ENCODE assay signal across 29 cellular contexts in the genomic region with DNA sequence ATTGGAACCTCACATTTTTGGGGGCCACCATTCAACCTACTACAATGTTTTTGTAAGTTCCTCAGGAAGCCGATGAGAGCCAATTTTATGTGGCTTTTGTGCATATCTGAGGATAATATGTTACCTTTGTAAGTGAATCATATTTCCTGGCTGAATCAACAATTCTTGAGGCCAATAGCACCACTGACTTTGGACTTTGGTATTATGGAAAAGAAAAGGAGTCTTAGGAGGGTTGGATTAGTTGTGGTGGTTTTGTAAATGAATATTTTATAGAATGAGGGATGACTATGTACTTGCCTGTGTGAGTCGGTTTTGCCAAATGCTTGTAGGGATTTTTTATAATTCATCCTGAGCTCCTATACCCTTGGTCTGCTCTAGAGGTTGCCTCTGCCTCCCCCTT.
"Had no signal": no experiment of that assay in that cellular context is flagged by ENCODE, and none has a peak within 500 bp of the region (broad histone marks: within the 10 kb centered on the region; RNA-seq: fewer than 3 reads in every experiment).

No MANE protein-coding gene starts in this region.

- H3K4me3 ChIP-seq: ascending aorta, breast epithelium, MG63, SJCRH30 had no signal

- DNase-seq: activated CD4-positive, alpha-beta memory T cell treated with anti-CD3 and anti-CD28 coated beads for 36 hours; activated CD4-positive, alpha-beta T cell treated with anti-CD3 and anti-CD28 coated beads, Interleukin-2, amount 10 ng/mL, durations not matched to agents 7 days and 5 days; activated CD4-positive, CD25-positive, alpha-beta regulatory T cell; activated CD8-positive, alpha-beta memory T cell treated with anti-CD3 and anti-CD28 coated beads for 24 hours; activated effector memory CD4-positive, alpha-beta T cell treated with anti-CD3 and anti-CD28 coated beads, Interleukin-2, amount 50 U/mL, for 16 hours; activated naive CD4-positive, alpha-beta T cell treated with Interleukin-2 at 50 U/mL for 16 hours; activated naive CD8-positive, alpha-beta T cell treated with anti-CD3 and anti-CD28 coated beads, Interleukin-2, amount 50 U/mL, for 24 hours; activated T-cell treated with anti-CD3 and anti-CD28 coated beads, Interleukin-2, amount 50 U/mL, for 4 hours; amniotic stem cell; MG63; NCI-H1105; NCI-H1436; NCI-H1694 treated with DMSO at 0.1 percent for 48 hours; NCI-H2029 treated with DMSO at 0.1 percent for 48 hours; NCI-H345; NCI-H510A; NCI-H526 treated with DMSO at 0.1 percent for 48 hours; NCI-H82; Right ventricle myocardium superior; SJCRH30; SK-N-SH; T-helper 1 cell had no signal

- H3K36me3 ChIP-seq: ascending aorta, breast epithelium, MG63, SJCRH30 had no signal

- H3K27ac ChIP-seq: ascending aorta, breast epithelium, KMS-11, RWPE1, SJCRH30, VCaP had no signal

- H3K9me3 ChIP-seq: ascending aorta, MG63, SJCRH30, SK-N-SH had no signal

- ATAC-seq: activated naive CD4-positive, alpha-beta T cell treated with anti-CD3 and anti-CD28 coated beads, Interleukin-2, amount 50 U/mL, for 72 hours; activated naive CD8-positive, alpha-beta T cell treated with anti-CD3 and anti-CD28 coated beads, Interleukin-2, amount 50 U/mL, for 24 hours; activated T-cell treated with anti-CD3 and anti-CD28 coated beads, Interleukin-2, amount 50 U/mL, for 4 hours; Panc1 had no signal

- H3K4me1 ChIP-seq: ascending aorta, breast epithelium, SJCRH30 had no signal

- H3K27me3 ChIP-seq: ascending aorta, breast epithelium, SJCRH30 had no signal
